Comparison of ENCODE assay signal across 9 cellular contexts in the genomic region with DNA sequence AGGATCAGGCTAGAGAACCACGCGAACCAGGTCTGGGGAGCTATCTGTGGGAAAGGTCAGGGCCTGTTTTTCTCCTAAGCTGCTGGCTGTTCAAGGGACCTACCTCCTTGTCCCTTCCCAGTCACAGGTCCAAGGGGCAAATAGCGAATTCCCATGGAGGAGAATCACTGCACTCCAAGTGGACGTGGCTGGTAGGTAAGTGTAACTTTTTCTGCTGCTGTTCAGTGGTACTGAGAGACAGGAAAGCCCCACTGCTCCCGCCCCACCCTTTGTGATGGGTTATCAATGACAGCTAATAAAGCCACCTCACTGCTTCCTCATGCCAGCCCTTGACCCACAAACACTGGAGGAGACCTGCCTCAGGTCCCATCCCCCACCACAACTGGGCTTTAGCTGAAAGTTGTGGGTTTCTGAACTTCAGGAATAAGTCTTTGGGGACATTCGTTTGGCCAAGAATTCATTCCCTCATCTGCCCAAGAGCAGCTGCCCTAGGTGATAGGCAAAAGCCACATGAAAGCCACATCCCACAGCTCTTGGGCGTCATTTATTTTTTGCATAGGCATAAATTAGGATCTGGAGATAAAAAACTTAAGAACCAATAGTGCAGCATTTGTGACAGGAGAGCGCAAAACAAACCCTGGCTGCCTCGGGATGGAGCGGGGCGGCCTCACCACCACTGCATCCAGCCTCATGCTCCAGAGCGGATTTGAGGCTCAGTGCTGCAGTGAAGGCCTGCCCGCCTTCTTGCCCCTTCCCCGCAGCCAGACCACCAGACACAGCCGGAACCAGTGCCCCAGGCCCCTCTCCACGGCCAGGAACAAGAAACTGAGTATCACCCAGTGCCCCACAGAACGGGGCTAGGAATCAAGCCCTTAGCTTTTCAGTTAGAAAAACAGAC. TPM values are rescaled to one million over a fixed set of nuclear protein-coding genes. Genes with fewer than 3 reads are reported as not detected.
DNase-seq lines count a peak whose midpoint lies in the region; ATAC-seq and TF ChIP-seq lines count a peak whose summit lies in the region.
"Had no signal": no experiment of that assay in that cellular context is flagged by ENCODE, and none has a peak within 500 bp of the region (broad histone marks: within the 10 kb centered on the region; RNA-seq: fewer than 3 reads in every experiment).

No MANE protein-coding gene starts in this region.

- BruUV-seq in mammary epithelial cell (replicated peaks; lab: Mats Ljungman, UMichigan): TSS peak; percentile 84

- H2AFZ ChIP-seq in mammary epithelial cell (ENCODE audit: low read depth, low read length): no peak overlapping the region

- intact Hi-C loops in activated naive CD4-positive, alpha-beta T cell treated with anti-CD3 and anti-CD28 coated beads for 36 hours (cut with micrococcal nuclease): no loop called here
- intact Hi-C loops in mammary epithelial cell (cut with micrococcal nuclease) (no loop called here), transverse colon (cut with DNase I; ENCODE audit: low total_unique reads) (no loop called here)

- no peaks in the 10 kb centered on the region for H3K9me3 ChIP-seq in mammary epithelial cell (replicated peaks; ENCODE audit: insufficient read depth, low read length)
- H3K9me3 ChIP-seq in muscle layer of duodenum (ENCODE audit: control insufficient read depth in 1 of 2, low read length in 2 of 2): no peaks in the 10 kb centered on the region
- H3K9me3 ChIP-seq in transverse colon: no peaks in the 10 kb centered on the region

- peaks cover 18% of the 10 kb centered on the region for H3K36me3 Mint-ChIP-seq in activated naive CD4-positive, alpha-beta T cell treated with anti-CD3 and anti-CD28 coated beads for 36 hours (ENCODE audit: low read depth)

- H3K27ac ChIP-seq in mammary epithelial cell (ENCODE audit: insufficient read depth, low read depth, low read length) (no peak overlapping the region), muscle layer of duodenum (ENCODE audit: low read length) (peak overlapping the region; percentile 37), transverse colon (peak overlapping the region; percentile 64 to 80 (median 68))

- no peak for TF ChIP-seq POLR2A in transverse colon (IDR thresholded peaks at IDR 0.05)

- in situ Hi-C loops in mammary epithelial cell (cut with MboI; ENCODE audit: low sequenced_read_pairs in 2 of 2) (no loop called here), transverse colon (cut with MboI; ENCODE audit: low pct_ligation_motif_present in 1 of 4, low pct_unique_long_range_greater_than_20kb in 1 of 4, low sequenced_read_pairs in 3 of 4) (no loop called here)

- H3K27me3 ChIP-seq in mammary epithelial cell (ENCODE audit: insufficient read depth, low read length) (no peaks in the 10 kb centered on the region), muscle layer of duodenum (ENCODE audit: low read depth, low read length) (no peaks in the 10 kb centered on the region), transverse colon (no peaks in the 10 kb centered on the region)

- H3K36me3 ChIP-seq in mammary epithelial cell (ENCODE audit: insufficient read depth, low read length) (peaks cover 19% of the 10 kb centered on the region), muscle layer of duodenum (ENCODE audit: control insufficient read depth in 1 of 2, insufficient read depth in 2 of 2, low read length in 2 of 2) (peaks cover 59 to 83% of the 10 kb centered on the region in 2 donors), transverse colon (peaks cover 0 to 43% (median 23%) of the 10 kb centered on the region in 4 donors)

- peak overlapping the region; percentile 61 for H3K27ac Mint-ChIP-seq in activated naive CD4-positive, alpha-beta T cell treated with anti-CD3 and anti-CD28 coated beads for 36 hours

- TF ChIP-seq CTCF in mammary epithelial cell (conservative IDR thresholded peaks at IDR 0.05 in 1 of 2, IDR thresholded peaks at IDR 0.05 in 1 of 2; ENCODE audit: extremely low read depth in 1 of 2, insufficient read depth in 1 of 2, low read depth in 1 of 2, low read length in 2 of 2) (no peak), transverse colon (IDR thresholded peaks at IDR 0.05) (no peak)

- CTCF ChIA-PET in activated naive CD4-positive, alpha-beta T cell treated with anti-CD3 and anti-CD28 coated beads for 36 hours (lab: Charles Lee): interaction anchor here (0.7 to 2.3 kb wide), 9 partner anchors 8 to 53 kb away, joined by 3 to 7 read pairs (median 4); a partner anchor contains a TSS
- CTCF ChIA-PET in mammary epithelial cell (lab: Charles Lee; ENCODE audit: low non-redundant PET): interaction anchor here (0.5 kb wide), 1 partner anchor 31 kb away, joined by 4 read pairs; no protein-coding TSS in a partner anchor

- no peak overlapping the region for H3K4me2 ChIP-seq in mammary epithelial cell (ENCODE audit: insufficient read depth, low read depth, low read length)

- H4K20me1 ChIP-seq in mammary epithelial cell (ENCODE audit: insufficient read depth, low read length): no peaks in the 10 kb centered on the region

- TF ChIP-seq EP300 in transverse colon (IDR thresholded peaks at IDR 0.05; ENCODE audit: low read depth): no peak

- H3K4me3 Mint-ChIP-seq in activated naive CD4-positive, alpha-beta T cell treated with anti-CD3 and anti-CD28 coated beads for 36 hours: no peak overlapping the region

- H3K4me1 Mint-ChIP-seq in activated naive CD4-positive, alpha-beta T cell treated with anti-CD3 and anti-CD28 coated beads for 36 hours (ENCODE audit: low read depth): peaks cover 31% of the 10 kb centered on the region

- no peaks in the 10 kb centered on the region for H3K27me3 Mint-ChIP-seq in activated naive CD4-positive, alpha-beta T cell treated with anti-CD3 and anti-CD28 coated beads for 36 hours (ENCODE audit: low read depth)

- no peak for DNase-seq in activated naive CD4-positive, alpha-beta T cell treated with anti-CD3 and anti-CD28 coated beads for 36 hours
- no peak for DNase-seq in activated naive CD4-positive, alpha-beta T cell treated with anti-CD3 and anti-CD28 coated beads, Interleukin-2, amount 50 U/mL, for 16 hours
- DNase-seq in mammary epithelial cell (no peak), transverse colon (no peak), anterior cingulate cortex (lab: John Stamatoyannopoulos, UW) (no peak), NCI-H128 (lab: John Stamatoyannopoulos, UW; ENCODE audit: unreplicated experiment) (no peak)
- DNase-seq: NCI-H526 treated with DMSO at 0.1 percent for 48 hours had no signal

- peaks cover 13% of the 10 kb centered on the region for H3K4me1 ChIP-seq in mammary epithelial cell (ENCODE audit: insufficient read depth, low read length)
- H3K4me1 ChIP-seq in muscle layer of duodenum (ENCODE audit: control insufficient read depth in 1 of 2, insufficient read depth in 2 of 2, low read length in 2 of 2): peaks cover 12 to 32% of the 10 kb centered on the region in 2 donors
- H3K4me1 ChIP-seq in transverse colon: peaks cover 16 to 21% (median 20%) of the 10 kb centered on the region in 4 donors

- H3K9ac ChIP-seq in mammary epithelial cell (ENCODE audit: insufficient read depth, low read length): no peak overlapping the region

- no peaks in the 10 kb centered on the region for H3K9me3 Mint-ChIP-seq in activated naive CD4-positive, alpha-beta T cell treated with anti-CD3 and anti-CD28 coated beads for 36 hours

- dilution Hi-C loops in mammary epithelial cell (cut with HindIII; ENCODE audit: low sequenced_read_pairs): no loop called here

- 72% methylated on average over 14 of the region's 17 CpGs for WGBS in mammary epithelial cell (ENCODE audit: low coverage, missing lambda C conversion rate)
- WGBS in transverse colon (ENCODE audit: low coverage in 1 of 2), 2 donors: 84 to 90% methylated on average over 2 to 17 of the region's 17 CpGs

- H3K79me2 ChIP-seq in mammary epithelial cell (ENCODE audit: insufficient read depth, low read length): no peaks in the 10 kb centered on the region

- H3K4me3 ChIP-seq in mammary epithelial cell (replicated peaks in 1 of 3; ENCODE audit: insufficient read depth in 1 of 3, low read depth in 2 of 3, low read length in 3 of 3) (no peak overlapping the region), muscle layer of duodenum (ENCODE audit: low read depth in 1 of 2, low read length in 2 of 2) (no peak overlapping the region), transverse colon (no peak overlapping the region)

- no peak for ATAC-seq in GM18511 (IDR thresholded peaks at IDR 0.05; ENCODE audit: unreplicated experiment)

RNA-seq across cellular contexts. Expression of a gene that starts 21.3 kb away (rescaled TPM):
- 100 to 1,000 TPM; 120 to 121 TPM for total RNA-seq in activated naive CD4-positive, alpha-beta T cell treated with anti-CD3 and anti-CD28 coated beads for 36 hours
- total RNA-seq in mammary epithelial cell (100 to 1,000 TPM in 1 of 2 donors, 10 to 100 TPM in 1; 70.3 to 106 TPM), transverse colon (100 to 1,000 TPM; 168 to 523 (median 216) TPM)
- 39.1 TPM for polyA plus RNA-seq in mammary epithelial cell
- polyA minus RNA-seq in mammary epithelial cell: 142 TPM

RNA-seq across cellular contexts. Expression of a gene that starts 28.7 kb away (rescaled TPM):
- 100 to 1,000 TPM in 1 of 2 experiments, 10 to 100 TPM in 1; 98.9 to 107 TPM for total RNA-seq in activated naive CD4-positive, alpha-beta T cell treated with anti-CD3 and anti-CD28 coated beads for 36 hours
- 10 to 100 TPM; 23.0 to 47.4 TPM for total RNA-seq in mammary epithelial cell
- 20.1 TPM for polyA plus RNA-seq in mammary epithelial cell
- 33.3 TPM for polyA minus RNA-seq in mammary epithelial cell
- total RNA-seq in transverse colon: 10 to 100 TPM; 51.5 to 84.9 (median 77.6) TPM

RNA-seq across cellular contexts. Expression of a gene that starts 33.7 kb away (rescaled TPM):
- total RNA-seq in activated naive CD4-positive, alpha-beta T cell treated with anti-CD3 and anti-CD28 coated beads for 36 hours: 10 to 100 TPM; 48.9 to 54.3 TPM
- 10 to 100 TPM; 51.5 to 64.5 TPM for total RNA-seq in mammary epithelial cell
- polyA plus RNA-seq in mammary epithelial cell: 42.8 TPM
- polyA minus RNA-seq in mammary epithelial cell: 68.6 TPM
- total RNA-seq in transverse colon: 100 to 1,000 TPM in 3 of 4 donors, 10 to 100 TPM in 1; 34.6 to 189 (median 138) TPM

RNA-seq across cellular contexts. Expression of a gene that starts 52.7 kb away (rescaled TPM):
- total RNA-seq in activated naive CD4-positive, alpha-beta T cell treated with anti-CD3 and anti-CD28 coated beads for 36 hours: 100 to 1,000 TPM; 151 to 154 TPM
- total RNA-seq in mammary epithelial cell (10 to 100 TPM; 56.5 to 76.7 TPM), transverse colon (10 to 100 TPM; 19.1 to 48.3 (median 32.9) TPM)
- 52.0 TPM for polyA plus RNA-seq in mammary epithelial cell
- 20.8 TPM for polyA minus RNA-seq in mammary epithelial cell

RNA-seq across cellular contexts. Expression of a gene that starts 59.5 kb away (rescaled TPM):
- 1 to 10 TPM; 5.9 to 8.0 TPM for total RNA-seq in activated naive CD4-positive, alpha-beta T cell treated with anti-CD3 and anti-CD28 coated beads for 36 hours
- total RNA-seq in mammary epithelial cell (10 to 100 TPM; 12.6 to 13.5 TPM), transverse colon (10 to 100 TPM; 13.8 to 39.0 (median 19.3) TPM)
- 11.4 TPM for polyA plus RNA-seq in mammary epithelial cell
- polyA minus RNA-seq in mammary epithelial cell: 3.4 TPM
